ENCODE assay signal across 2 cellular contexts in genomic region chr1:230003409-230003808, GRCh38.
TF ChIP-seq lines count a peak whose summit lies in the region.

No MANE protein-coding gene starts in this region.

TF ChIP-seq in A549, 52 proteins besides CTCF, POLR2A, EP300 and RAD21 (continued from another document):
- TF ChIP-seq MAZ (IDR thresholded peaks at IDR 0.05; ENCODE audit: borderline replicate concordance, low read depth, low read length): no peak
- TF ChIP-seq, protein P1, sequence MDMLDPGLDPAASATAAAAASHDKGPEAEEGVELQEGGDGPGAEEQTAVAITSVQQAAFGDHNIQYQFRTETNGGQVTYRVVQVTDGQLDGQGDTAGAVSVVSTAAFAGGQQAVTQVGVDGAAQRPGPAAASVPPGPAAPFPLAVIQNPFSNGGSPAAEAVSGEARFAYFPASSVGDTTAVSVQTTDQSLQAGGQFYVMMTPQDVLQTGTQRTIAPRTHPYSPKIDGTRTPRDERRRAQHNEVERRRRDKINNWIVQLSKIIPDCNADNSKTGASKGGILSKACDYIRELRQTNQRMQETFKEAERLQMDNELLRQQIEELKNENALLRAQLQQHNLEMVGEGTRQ (IDR thresholded peaks at IDR 0.05): no peak
- TF ChIP-seq ZFP36 (IDR thresholded peaks at IDR 0.05; ENCODE audit: borderline replicate concordance, partially characterized antibody): peak; percentile 63

TF ChIP-seq in K562, 482 proteins besides CTCF, POLR2A, EP300 and RAD21 (continued from another document):
- TF ChIP-seq, protein P2, sequence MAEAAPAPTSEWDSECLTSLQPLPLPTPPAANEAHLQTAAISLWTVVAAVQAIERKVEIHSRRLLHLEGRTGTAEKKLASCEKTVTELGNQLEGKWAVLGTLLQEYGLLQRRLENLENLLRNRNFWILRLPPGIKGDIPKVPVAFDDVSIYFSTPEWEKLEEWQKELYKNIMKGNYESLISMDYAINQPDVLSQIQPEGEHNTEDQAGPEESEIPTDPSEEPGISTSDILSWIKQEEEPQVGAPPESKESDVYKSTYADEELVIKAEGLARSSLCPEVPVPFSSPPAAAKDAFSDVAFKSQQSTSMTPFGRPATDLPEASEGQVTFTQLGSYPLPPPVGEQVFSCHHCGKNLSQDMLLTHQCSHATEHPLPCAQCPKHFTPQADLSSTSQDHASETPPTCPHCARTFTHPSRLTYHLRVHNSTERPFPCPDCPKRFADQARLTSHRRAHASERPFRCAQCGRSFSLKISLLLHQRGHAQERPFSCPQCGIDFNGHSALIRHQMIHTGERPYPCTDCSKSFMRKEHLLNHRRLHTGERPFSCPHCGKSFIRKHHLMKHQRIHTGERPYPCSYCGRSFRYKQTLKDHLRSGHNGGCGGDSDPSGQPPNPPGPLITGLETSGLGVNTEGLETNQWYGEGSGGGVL (CRISPR knock-in tag; IDR thresholded peaks at IDR 0.05): no peak
